ENCODE assay signal across 19 cellular contexts in the genomic region with DNA sequence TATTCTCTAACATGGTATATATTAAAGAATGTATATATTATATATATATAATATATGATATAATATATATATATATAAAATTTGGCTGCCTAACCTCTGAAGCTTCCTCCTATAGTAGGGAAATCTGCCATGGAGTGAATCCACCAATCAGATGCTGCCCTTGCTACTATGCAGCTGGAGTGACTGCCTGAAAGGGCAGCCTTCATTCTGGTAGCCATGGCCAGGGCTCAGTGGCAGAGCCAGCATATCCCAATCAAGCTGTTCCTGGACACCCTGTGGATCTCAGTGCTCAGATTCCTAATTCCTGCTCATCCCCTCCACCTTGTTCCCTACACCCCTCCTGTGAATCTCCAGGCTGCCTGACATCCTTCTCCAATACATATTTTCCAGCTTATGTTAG. TPM values are rescaled to one million over a fixed set of nuclear protein-coding genes. Genes with fewer than 3 reads are reported as not detected.
"Had no signal": no experiment of that assay in that cellular context is flagged by ENCODE, and none has a peak within 500 bp of the region (broad histone marks: within the 10 kb centered on the region; RNA-seq: fewer than 3 reads in every experiment).

No MANE protein-coding gene starts in this region.

- ATAC-seq: effector memory CD8-positive, alpha-beta T cell; left colon; naive thymus-derived CD4-positive, alpha-beta T cell had no signal

- H3K27me3 ChIP-seq: right atrium auricular region, uterus had no signal

- H3K4me3 ChIP-seq: esophagus squamous epithelium, hepatocyte, right atrium auricular region, stomach, upper lobe of left lung, uterus had no signal

- FAIRE-seq: kidney, small intestine had no signal

- DNase-seq: effector memory CD8-positive, alpha-beta T cell; esophagus squamous epithelium; foreskin fibroblast; kidney; left colon; left ventricle myocardium superior; naive thymus-derived CD4-positive, alpha-beta T cell; small intestine; stimulated activated CD4-positive, alpha-beta T cell treated with anti-CD3 and anti-CD28 coated beads, Interleukin-12 subunit alpha, Interleukin-12 subunit beta, amount 100 ng/mL, for 4 hours; stimulated activated naive CD4-positive, alpha-beta T cell; stomach; upper lobe of left lung; uterus had no signal

- H3K4me3 Mint-ChIP-seq: effector memory CD8-positive, alpha-beta T cell had no signal

- H3K27ac ChIP-seq: esophagus squamous epithelium, hepatocyte, right atrium auricular region, stomach, upper lobe of left lung, uterus had no signal

- H2AFZ ChIP-seq: hepatocyte had no signal

- H3K79me2 ChIP-seq: hepatocyte had no signal

- H3K9me3 Mint-ChIP-seq: effector memory CD8-positive, alpha-beta T cell had no signal

- H3K9me3 ChIP-seq: esophagus squamous epithelium, right atrium auricular region, stomach, upper lobe of left lung, uterus had no signal

- H3K27ac Mint-ChIP-seq: effector memory CD8-positive, alpha-beta T cell; naive thymus-derived CD4-positive, alpha-beta T cell had no signal

- H3K36me3 ChIP-seq: esophagus squamous epithelium, right atrium auricular region, stomach, upper lobe of left lung, uterus had no signal

- H3K4me2 ChIP-seq: hepatocyte had no signal

- H3K36me3 Mint-ChIP-seq: naive thymus-derived CD4-positive, alpha-beta T cell had no signal

RNA-seq across cellular contexts. Expression of a gene that starts 2.2 kb away (rescaled TPM):
- total RNA-seq: left ventricle myocardium superior; lung microvascular endothelial cell; mesenteric fat pad; mononuclear cell; naive thymus-derived CD4-positive, alpha-beta T cell; osteocyte had no signal
